In the genomic region with DNA sequence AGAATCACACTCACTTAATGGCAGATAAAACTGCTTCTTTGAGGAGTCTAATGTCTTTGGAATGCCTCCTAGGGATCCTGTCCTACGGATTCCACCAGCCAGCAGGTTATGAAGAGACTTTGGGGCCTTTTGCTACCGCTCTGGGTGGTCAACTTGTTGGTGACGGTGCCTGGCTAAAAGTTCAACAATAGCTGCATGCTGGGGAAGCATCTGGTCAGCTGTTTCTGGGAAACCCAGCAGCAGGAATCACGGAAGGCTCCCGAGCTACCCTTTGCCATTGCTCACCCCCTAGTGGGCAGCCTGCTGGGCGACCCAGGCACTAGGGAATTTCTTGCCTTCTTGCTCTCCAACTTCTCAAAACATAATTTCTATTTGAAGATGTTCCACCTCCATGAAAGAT, we compare ENCODE assay signal across 18 cellular contexts.
DNase-seq lines count a peak whose midpoint lies in the region; ATAC-seq and TF ChIP-seq lines count a peak whose summit lies in the region.
"Had no signal": no experiment of that assay in that cellular context is flagged by ENCODE, and none has a peak within 500 bp of the region (broad histone marks: within the 10 kb centered on the region; RNA-seq: fewer than 3 reads in every experiment).

No MANE protein-coding gene starts in this region.

- peak; percentile 41 for TF ChIP-seq CTCF in hepatocyte (IDR thresholded peaks at IDR 0.05; ENCODE audit: poor library complexity)
- TF ChIP-seq CTCF in upper lobe of right lung (IDR thresholded peaks at IDR 0.05), result no peak

- CTCF ChIA-PET in HEK293T (lab: Yijun Ruan, JAX), result no interaction called here

- H3K36me3 ChIP-seq in hepatocyte (replicated peaks; ENCODE audit: insufficient read depth, low read depth), result no peaks in the 10 kb centered on the region
- no peaks in the 10 kb centered on the region for H3K36me3 ChIP-seq in upper lobe of right lung
- H3K36me3 ChIP-seq: neutrophil, upper lobe of left lung had no signal

- no peaks in the 10 kb centered on the region for H4K20me1 ChIP-seq in hepatocyte (ENCODE audit: insufficient read depth, poor library complexity, severe bottlenecking)

- no peaks in the 10 kb centered on the region for H3K79me2 ChIP-seq in hepatocyte

- no peak overlapping the region for H3K4me2 ChIP-seq in hepatocyte

- 49% methylated on average over 6 of the region's 6 CpGs for WGBS in hepatocyte (ENCODE audit: low lambda C conversion rate, missing lambda C conversion rate)

- no peak overlapping the region for H3K4me3 ChIP-seq in hepatocyte
- no peak overlapping the region for H3K4me3 ChIP-seq in upper lobe of right lung
- H3K4me3 ChIP-seq: GM23248, upper lobe of left lung had no signal

- no peak overlapping the region for H2AFZ ChIP-seq in hepatocyte
- H2AFZ ChIP-seq: GM23248 had no signal

- no peaks in the 10 kb centered on the region for H3K4me1 ChIP-seq in hepatocyte (ENCODE audit: insufficient read depth)
- H3K4me1 ChIP-seq in upper lobe of right lung, result no peaks in the 10 kb centered on the region
- H3K4me1 ChIP-seq: upper lobe of left lung had no signal

- no peaks in the 10 kb centered on the region for H3K27me3 ChIP-seq in hepatocyte
- H3K27me3 ChIP-seq in upper lobe of right lung, result no peaks in the 10 kb centered on the region
- H3K27me3 ChIP-seq: neutrophil, upper lobe of left lung had no signal

- no peaks in the 10 kb centered on the region for H3K9me3 Mint-ChIP-seq in activated T-helper 1 cell treated with anti-CD3 and anti-CD28 coated beads, Interleukin-12 subunit alpha, Interleukin-12 subunit beta, Interleukin-2, Interleukin-4 antibody, amounts not matched to agents 30 ng/mL and 10 ng/mL and 1 ng/mL, durations not matched to agents 14 hours and 24 hours and 36 hours
- H3K9me3 Mint-ChIP-seq: activated CD8-positive, alpha-beta T cell treated with anti-CD3 and anti-CD28 coated beads for 36 hours; activated naive CD4-positive, alpha-beta T cell treated with anti-CD3 and anti-CD28 coated beads for 36 hours; IgD-negative memory B cell; T-helper 1 cell treated with Interleukin-12 subunit alpha and Interleukin-12 subunit beta and Interleukin-4 antibody, amounts not matched to agents 30 μg/mL and 1 μg/mL, for 36 hours had no signal

- no peak overlapping the region for H3K27ac ChIP-seq in hepatocyte
- H3K27ac ChIP-seq in upper lobe of right lung, result no peak overlapping the region
- H3K27ac ChIP-seq: GM23248, neutrophil, upper lobe of left lung had no signal

- intact Hi-C loops in activated T-helper 1 cell treated with anti-CD3 and anti-CD28 coated beads, Interleukin-12 subunit alpha, Interleukin-12 subunit beta, Interleukin-2, Interleukin-4 antibody, amounts not matched to agents 30 ng/mL and 10 ng/mL and 1 ng/mL, durations not matched to agents 14 hours and 24 hours and 36 hours (cut with micrococcal nuclease), result no loop called here
- intact Hi-C loops in upper lobe of right lung (cut with DNase I), result no loop called here

- H3K36me3 Mint-ChIP-seq in activated T-helper 1 cell treated with anti-CD3 and anti-CD28 coated beads, Interleukin-12 subunit alpha, Interleukin-12 subunit beta, Interleukin-2, Interleukin-4 antibody, amounts not matched to agents 30 ng/mL and 10 ng/mL and 1 ng/mL, durations not matched to agents 14 hours and 24 hours and 36 hours (ENCODE audit: low read depth), result no peaks in the 10 kb centered on the region
- H3K36me3 Mint-ChIP-seq: IgD-negative memory B cell had no signal

- POLR2A ChIA-PET in HEK293T (lab: Yijun Ruan, JAX), result no interaction called here

- peaks cover 4% of the 10 kb centered on the region for H3K27me3 Mint-ChIP-seq in activated T-helper 1 cell treated with anti-CD3 and anti-CD28 coated beads, Interleukin-12 subunit alpha, Interleukin-12 subunit beta, Interleukin-2, Interleukin-4 antibody, amounts not matched to agents 30 ng/mL and 10 ng/mL and 1 ng/mL, durations not matched to agents 14 hours and 24 hours and 36 hours (ENCODE audit: insufficient read depth)
- H3K27me3 Mint-ChIP-seq: IgD-negative memory B cell had no signal

- no peak overlapping the region for H3K27ac Mint-ChIP-seq in activated T-helper 1 cell treated with anti-CD3 and anti-CD28 coated beads, Interleukin-12 subunit alpha, Interleukin-12 subunit beta, Interleukin-2, Interleukin-4 antibody, amounts not matched to agents 30 ng/mL and 10 ng/mL and 1 ng/mL, durations not matched to agents 14 hours and 24 hours and 36 hours
- H3K27ac Mint-ChIP-seq: activated CD8-positive, alpha-beta T cell treated with anti-CD3 and anti-CD28 coated beads for 36 hours; activated naive CD4-positive, alpha-beta T cell treated with anti-CD3 and anti-CD28 coated beads for 36 hours; IgD-negative memory B cell; T-helper 1 cell treated with Interleukin-12 subunit alpha and Interleukin-12 subunit beta and Interleukin-4 antibody, amounts not matched to agents 30 μg/mL and 1 μg/mL, for 36 hours had no signal

- DNase-seq in HEK293T (ENCODE audit: extremely low spot score) (peak; percentile 13), RPMI7951 (ENCODE audit: low read depth) (peak; percentile 18), hepatocyte (ENCODE audit: low spot score) (peak; percentile 46), retina (peak; percentile 6), upper lobe of right lung (no peak)
- DNase-seq in activated T-helper 1 cell treated with anti-CD3 and anti-CD28 coated beads, Interleukin-12 subunit alpha, Interleukin-12 subunit beta, Interleukin-2, Interleukin-4 antibody, amounts not matched to agents 30 ng/mL and 10 ng/mL and 1 ng/mL, durations not matched to agents 14 hours and 24 hours and 36 hours (ENCODE audit: low spot score), result no peak
- DNase-seq in activated CD4-positive, CD25-positive, alpha-beta regulatory T cell treated with anti-CD3 and anti-CD28 coated beads, Interleukin-2, amount 50 U/mL, for 72 hours, result no peak
- DNase-seq: activated CD8-positive, alpha-beta T cell treated with anti-CD3 and anti-CD28 coated beads for 36 hours; activated naive CD4-positive, alpha-beta T cell treated with anti-CD3 and anti-CD28 coated beads for 36 hours; DMS 273 treated with DMSO at 0.1 percent for 48 hours; GM23248; NCI-H2081 treated with DMSO at 0.1 percent for 48 hours; stimulated activated CD8-positive, alpha-beta memory T cell treated with anti-CD3 and anti-CD28 coated beads, Interleukin-4, amount 100 ng/mL, for 48 hours; upper lobe of left lung had no signal

- no peak for ATAC-seq in upper lobe of right lung
- no peak for ATAC-seq in GM19467 (IDR thresholded peaks at IDR 0.05; ENCODE audit: unreplicated experiment)
- ATAC-seq: activated CD8-positive, alpha-beta T cell treated with anti-CD3 and anti-CD28 coated beads for 36 hours had no signal

- no peak overlapping the region for H3K4me3 Mint-ChIP-seq in activated T-helper 1 cell treated with anti-CD3 and anti-CD28 coated beads, Interleukin-12 subunit alpha, Interleukin-12 subunit beta, Interleukin-2, Interleukin-4 antibody, amounts not matched to agents 30 ng/mL and 10 ng/mL and 1 ng/mL, durations not matched to agents 14 hours and 24 hours and 36 hours
- H3K4me3 Mint-ChIP-seq: activated CD8-positive, alpha-beta T cell treated with anti-CD3 and anti-CD28 coated beads for 36 hours; activated naive CD4-positive, alpha-beta T cell treated with anti-CD3 and anti-CD28 coated beads for 36 hours; IgD-negative memory B cell; T-helper 1 cell treated with Interleukin-12 subunit alpha and Interleukin-12 subunit beta and Interleukin-4 antibody, amounts not matched to agents 30 μg/mL and 1 μg/mL, for 36 hours had no signal

- H3K9me3 ChIP-seq in hepatocyte (ENCODE audit: low read depth) (no peaks in the 10 kb centered on the region), upper lobe of right lung (no peaks in the 10 kb centered on the region)
- H3K9me3 ChIP-seq: neutrophil, upper lobe of left lung had no signal

- no peaks in the 10 kb centered on the region for H3K9me2 ChIP-seq in hepatocyte (replicated peaks; ENCODE audit: insufficient read depth)

- H3K4me1 Mint-ChIP-seq in activated T-helper 1 cell treated with anti-CD3 and anti-CD28 coated beads, Interleukin-12 subunit alpha, Interleukin-12 subunit beta, Interleukin-2, Interleukin-4 antibody, amounts not matched to agents 30 ng/mL and 10 ng/mL and 1 ng/mL, durations not matched to agents 14 hours and 24 hours and 36 hours (ENCODE audit: low read depth), result no peaks in the 10 kb centered on the region
- H3K4me1 Mint-ChIP-seq: IgD-negative memory B cell had no signal

TF ChIP-seq in HEK293T, 16 proteins besides CTCF, POLR2A, EP300 and RAD21:
- TF ChIP-seq ARNT (IDR thresholded peaks at IDR 0.05), result no peak
- no peak for TF ChIP-seq TARDBP (IDR thresholded peaks at IDR 0.05)
- no peak for TF ChIP-seq SP1 (IDR thresholded peaks at IDR 0.05)
- no peak for TF ChIP-seq FOXA1 (IDR thresholded peaks at IDR 0.05)
- no peak for TF ChIP-seq L3MBTL2 (conservative IDR thresholded peaks at IDR 0.05)
- no peak for TF ChIP-seq SUZ12 (IDR thresholded peaks at IDR 0.05)
- TF ChIP-seq, protein P1, sequence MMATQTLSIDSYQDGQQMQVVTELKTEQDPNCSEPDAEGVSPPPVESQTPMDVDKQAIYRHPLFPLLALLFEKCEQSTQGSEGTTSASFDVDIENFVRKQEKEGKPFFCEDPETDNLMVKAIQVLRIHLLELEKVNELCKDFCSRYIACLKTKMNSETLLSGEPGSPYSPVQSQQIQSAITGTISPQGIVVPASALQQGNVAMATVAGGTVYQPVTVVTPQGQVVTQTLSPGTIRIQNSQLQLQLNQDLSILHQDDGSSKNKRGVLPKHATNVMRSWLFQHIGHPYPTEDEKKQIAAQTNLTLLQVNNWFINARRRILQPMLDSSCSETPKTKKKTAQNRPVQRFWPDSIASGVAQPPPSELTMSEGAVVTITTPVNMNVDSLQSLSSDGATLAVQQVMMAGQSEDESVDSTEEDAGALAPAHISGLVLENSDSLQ (IDR thresholded peaks at IDR 0.05), result no peak
- no peak for TF ChIP-seq FOXM1 (IDR thresholded peaks at IDR 0.05; ENCODE audit: borderline replicate concordance)
- TF ChIP-seq CTBP1 (IDR thresholded peaks at IDR 0.05; ENCODE audit: borderline replicate concordance), result no peak
- no peak for TF ChIP-seq NFRKB (IDR thresholded peaks at IDR 0.05)
- no peak for TF ChIP-seq ZNF384 (IDR thresholded peaks at IDR 0.05)
- TF ChIP-seq BHLHE40 (IDR thresholded peaks at IDR 0.05; ENCODE audit: borderline replicate concordance), result no peak
- no peak for TF ChIP-seq LEF1 (IDR thresholded peaks at IDR 0.05; ENCODE audit: borderline replicate concordance)
TF ChIP-seq in HEK293T: peak in this region for 0.

Comparison
In these comparisons a context has a peak if more than half of its experiments do, and no peak if none do; other contexts are left out.
1. DNase-seq: peak in HEK293T (single experiment), RPMI7951 (single experiment), hepatocyte (single experiment) and retina (single experiment); none in activated T-helper 1 cell treated with anti-CD3 and anti-CD28 coated beads, Interleukin-12 subunit alpha, Interleukin-12 subunit beta, Interleukin-2, Interleukin-4 antibody, amounts not matched to agents 30 ng/mL and 10 ng/mL and 1 ng/mL, durations not matched to agents 14 hours and 24 hours and 36 hours (single experiment), activated CD4-positive, CD25-positive, alpha-beta regulatory T cell treated with anti-CD3 and anti-CD28 coated beads, Interleukin-2, amount 50 U/mL, for 72 hours (single experiment) and upper lobe of right lung (single experiment).